ENCODE assay signal across 9 cellular contexts in the genomic region with DNA sequence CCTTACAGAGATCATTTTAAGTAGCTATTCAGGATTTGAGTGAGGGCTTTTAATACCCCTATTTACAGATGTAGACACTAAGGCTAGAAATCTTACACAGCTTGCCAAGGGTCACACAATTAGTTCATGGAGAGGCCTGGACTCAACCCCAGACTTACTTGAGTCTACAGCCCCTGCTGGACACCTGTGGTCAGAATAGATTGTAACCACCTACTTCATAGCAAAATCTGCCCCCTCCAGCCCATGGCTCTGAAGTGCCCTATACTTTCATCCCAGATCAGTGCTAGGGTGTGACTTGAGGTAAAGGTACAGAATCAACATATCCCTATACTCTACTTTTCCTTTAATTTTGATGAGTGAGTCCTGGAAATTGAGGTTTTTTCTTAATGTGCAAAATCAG.
DNase-seq lines count a peak whose midpoint lies in the region; ATAC-seq and TF ChIP-seq lines count a peak whose summit lies in the region.
"Had no signal": no experiment of that assay in that cellular context is flagged by ENCODE, and none has a peak within 500 bp of the region (broad histone marks: within the 10 kb centered on the region; RNA-seq: fewer than 3 reads in every experiment).

No MANE protein-coding gene starts in this region.

- no peaks in the 10 kb centered on the region for H3K27me3 ChIP-seq in GM23338 (ENCODE audit: insufficient read depth)
- no peaks in the 10 kb centered on the region for H3K27me3 ChIP-seq in PC-3 (ENCODE audit: low read length)
- no peaks in the 10 kb centered on the region for H3K27me3 ChIP-seq in CD4-positive, alpha-beta memory T cell (ENCODE audit: insufficient read depth, low read length)

- intact Hi-C loops in PC-3 (cut with micrococcal nuclease) = no loop called here
- intact Hi-C loops in CD4-positive, alpha-beta memory T cell (cut with micrococcal nuclease) = no loop called here

- H3K4me1 ChIP-seq in GM23338 (ENCODE audit: insufficient read depth) (no peaks in the 10 kb centered on the region), PC-3 (ENCODE audit: insufficient read depth, low read length) (no peaks in the 10 kb centered on the region)
- no peaks in the 10 kb centered on the region for H3K4me1 ChIP-seq in CD4-positive, alpha-beta memory T cell (ENCODE audit: insufficient read depth, low read length)

- CTCF ChIA-PET in PC-3 (lab: Charles Lee) = no interaction called here
- CTCF ChIA-PET in CD4-positive, alpha-beta memory T cell (lab: Charles Lee; ENCODE audit: partially characterized antibody) = interaction anchor here (2.1 kb wide), 1 partner anchor 16 kb away, joined by 7 read pairs; no protein-coding TSS in a partner anchor

- peaks cover 26% of the 10 kb centered on the region for H3K36me3 Mint-ChIP-seq in GM23338 (ENCODE audit: low read depth)
- no peaks in the 10 kb centered on the region for H3K36me3 Mint-ChIP-seq in CD4-positive, alpha-beta memory T cell

- peaks cover 15% of the 10 kb centered on the region for H3K9me3 Mint-ChIP-seq in GM23338
- H3K9me3 Mint-ChIP-seq in CD4-positive, alpha-beta memory T cell = peaks cover 0 to 1% (median 0%) of the 10 kb centered on the region in 8 donors

- no peaks in the 10 kb centered on the region for H3K79me2 ChIP-seq in GM23338 (replicated peaks; ENCODE audit: insufficient read depth)
- H3K79me2 ChIP-seq in PC-3 (ENCODE audit: low read length) = no peaks in the 10 kb centered on the region

- H3F3A ChIP-seq in GM23338 (replicated peaks; ENCODE audit: low read depth) (no peaks in the 10 kb centered on the region), PC-3 (ENCODE audit: low read length, unreplicated experiment) (no peaks in the 10 kb centered on the region)

- H4K20me1 ChIP-seq in GM23338 (replicated peaks; ENCODE audit: insufficient read depth) = no peaks in the 10 kb centered on the region; the same call in 1 of the 2 replicates
- no peaks in the 10 kb centered on the region for H4K20me1 ChIP-seq in PC-3 (ENCODE audit: low read length)

- H3K4me3 Mint-ChIP-seq in GM23338 = no peak overlapping the region
- no peak overlapping the region for H3K4me3 Mint-ChIP-seq in CD4-positive, alpha-beta memory T cell

- DNase-seq in GM23338 (ENCODE audit: low spot score) (no peak), PC-3 (no peak), epithelial cell of proximal tubule (ENCODE audit: low read depth) (no peak), T1000 (lab: John Stamatoyannopoulos, UW) (no peak), NCI-H1694 (lab: John Stamatoyannopoulos, UW) (no peak), DMS 273 (lab: John Stamatoyannopoulos, UW; ENCODE audit: unreplicated experiment) (no peak)
- DNase-seq in CD4-positive, alpha-beta memory T cell = no peak
- DNase-seq: DMS 273 treated with DMSO at 0.1 percent for 48 hours, HCEC 1CT had no signal

- H3K4me3 ChIP-seq in GM23338 (no peak overlapping the region), PC-3 (ENCODE audit: low read length) (no peak overlapping the region), epithelial cell of proximal tubule (ENCODE audit: low read depth, low read length) (no peak overlapping the region)
- H3K4me3 ChIP-seq in CD4-positive, alpha-beta memory T cell (ENCODE audit: low read length in 2 of 2) = no peak overlapping the region

- H3K9ac ChIP-seq in PC-3 (ENCODE audit: low read length) = no peak overlapping the region

- TF ChIP-seq CTCF in GM23338 (conservative IDR thresholded peaks at IDR 0.05; ENCODE audit: low read depth in 2 of 2) (0 out of 4 replicates have a peak, but pooled peaks of 1 of the 2 experiments have one; percentile 12), PC-3 (conservative IDR thresholded peaks at IDR 0.05; ENCODE audit: low read depth, low read length) (0 out of 2 replicates have a peak, but pooled peaks have one; percentile 23), epithelial cell of proximal tubule (conservative IDR thresholded peaks at IDR 0.05; ENCODE audit: low read depth, low read length) (peak; percentile 10)

- no peak overlapping the region for H3K4me2 ChIP-seq in GM23338
- no peak overlapping the region for H3K4me2 ChIP-seq in PC-3 (ENCODE audit: low read length)

- no peak overlapping the region for H3K27ac Mint-ChIP-seq in GM23338
- no peak overlapping the region for H3K27ac Mint-ChIP-seq in CD4-positive, alpha-beta memory T cell

- H3K4me1 Mint-ChIP-seq in GM23338 = no peaks in the 10 kb centered on the region
- no peaks in the 10 kb centered on the region for H3K4me1 Mint-ChIP-seq in CD4-positive, alpha-beta memory T cell

- ATAC-seq in GM23338 (peak; percentile 35; the same call in 2 of the 3 replicates), PC-3 (peak; percentile 57)

- no peak overlapping the region for H3K27ac ChIP-seq in GM23338 (ENCODE audit: low read depth)
- H3K27ac ChIP-seq in PC-3 (ENCODE audit: low read length) = no peak overlapping the region
- H3K27ac ChIP-seq in CD4-positive, alpha-beta memory T cell (ENCODE audit: low read depth, low read length) = no peak overlapping the region

- H3K36me3 ChIP-seq in GM23338 (ENCODE audit: insufficient read depth) = peaks cover 4% of the 10 kb centered on the region; the same call in 1 of the 2 replicates
- H3K36me3 ChIP-seq in PC-3 (ENCODE audit: low read depth, low read length) = no peaks in the 10 kb centered on the region
- no peaks in the 10 kb centered on the region for H3K36me3 ChIP-seq in CD4-positive, alpha-beta memory T cell (ENCODE audit: insufficient read depth, low read length)

- no peaks in the 10 kb centered on the region for H3K9me3 ChIP-seq in PC-3 (ENCODE audit: low read length)
- no peaks in the 10 kb centered on the region for H3K9me3 ChIP-seq in CD4-positive, alpha-beta memory T cell (ENCODE audit: control insufficient read depth in 1 of 2, low read length in 2 of 2)

- BruUV-seq in PC-3 (replicated peaks; lab: Mats Ljungman, UMichigan) = no TSS peak

- no peaks in the 10 kb centered on the region for H3K27me3 Mint-ChIP-seq in GM23338 (ENCODE audit: insufficient read depth, low read depth, poor library complexity)
- H3K27me3 Mint-ChIP-seq in CD4-positive, alpha-beta memory T cell = peaks cover 3 to 5% of the 10 kb centered on the region in 2 donors

- POLR2A ChIA-PET in PC-3 (lab: Charles Lee; ENCODE audit: unreplicated experiment) = no interaction called here
- POLR2A ChIA-PET in CD4-positive, alpha-beta memory T cell (lab: Charles Lee; ENCODE audit: partially characterized antibody) = no interaction called here

- H2AFZ ChIP-seq in GM23338 (no peak overlapping the region), PC-3 (ENCODE audit: low read length) (no peak overlapping the region)

- no peaks in the 10 kb centered on the region for H3K9me2 ChIP-seq in GM23338 (ENCODE audit: insufficient read depth)
- H3K9me2 ChIP-seq in PC-3 (replicated peaks; ENCODE audit: low read length) = no peaks in the 10 kb centered on the region

TF ChIP-seq in GM23338, 12 proteins besides CTCF, POLR2A, EP300 and RAD21 (continues in another document):
- TF ChIP-seq JUNB (IDR thresholded peaks at IDR 0.05; ENCODE audit: unreplicated experiment) = no peak
